ENCODE assay signal across 17 cellular contexts in the genomic region with DNA sequence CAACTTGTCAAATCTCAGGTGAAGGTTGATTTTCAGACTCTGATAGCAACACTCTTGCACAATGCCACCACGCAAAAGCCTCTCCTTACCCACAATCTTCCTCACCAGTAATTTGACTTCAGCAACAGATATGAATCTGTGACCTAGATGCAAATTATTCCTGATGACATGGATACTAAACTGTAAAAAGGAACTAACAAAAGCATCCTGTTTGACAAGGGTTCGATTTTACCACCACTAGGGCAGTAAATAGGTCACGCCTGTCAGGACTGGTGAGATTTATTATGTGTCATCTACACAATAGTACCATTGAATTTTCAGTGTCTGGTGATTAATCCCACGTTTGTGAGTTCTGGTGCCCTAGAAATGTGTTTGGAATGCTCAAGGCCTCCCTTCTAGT.
DNase-seq lines count a peak whose midpoint lies in the region; ATAC-seq lines count a peak whose summit lies in the region.
"Had no signal": no experiment of that assay in that cellular context is flagged by ENCODE, and none has a peak within 500 bp of the region (broad histone marks: within the 10 kb centered on the region; RNA-seq: fewer than 3 reads in every experiment).

No MANE protein-coding gene starts in this region.

- no peak overlapping the region for H3K4me3 Mint-ChIP-seq in activated CD8-positive, alpha-beta memory T cell treated with anti-CD3 and anti-CD28 coated beads, Interleukin-2, amount 10 ng/mL, durations not matched to agents 7 days and 5 days
- H3K4me3 Mint-ChIP-seq: activated CD4-positive, alpha-beta memory T cell treated with anti-CD3 and anti-CD28 coated beads for 36 hours; activated T-helper 17 cell treated with anti-CD3 and anti-CD28 coated beads, Interleukin-2, amount 50 U/mL, for 72 hours; GM23338 had no signal

- H3K27me3 ChIP-seq in SJCRH30, result no peaks in the 10 kb centered on the region

- peak overlapping the region; percentile 90 for H3K27ac ChIP-seq in SJCRH30

- ATAC-seq in HG02588 (IDR thresholded peaks at IDR 0.05; ENCODE audit: unreplicated experiment), result no peak
- ATAC-seq in activated CD8-positive, alpha-beta memory T cell treated with anti-CD3 and anti-CD28 coated beads, Interleukin-2, amount 10 ng/mL, durations not matched to agents 7 days and 5 days, result no peak
- no peak for ATAC-seq in GM19467 (IDR thresholded peaks at IDR 0.05; ENCODE audit: unreplicated experiment)
- ATAC-seq: activated T-helper 17 cell treated with anti-CD3 and anti-CD28 coated beads, Interleukin-2, amount 50 U/mL, for 72 hours; GM23338 had no signal

- no peaks in the 10 kb centered on the region for H3K36me3 Mint-ChIP-seq in activated CD8-positive, alpha-beta memory T cell treated with anti-CD3 and anti-CD28 coated beads, Interleukin-2, amount 10 ng/mL, durations not matched to agents 7 days and 5 days
- H3K36me3 Mint-ChIP-seq: activated CD4-positive, alpha-beta memory T cell treated with anti-CD3 and anti-CD28 coated beads for 36 hours had no signal

- no peak overlapping the region for H3K4me3 ChIP-seq in SJCRH30
- H3K4me3 ChIP-seq: GM23338 had no signal

- no peaks in the 10 kb centered on the region for H3K4me1 Mint-ChIP-seq in activated CD8-positive, alpha-beta memory T cell treated with anti-CD3 and anti-CD28 coated beads, Interleukin-2, amount 10 ng/mL, durations not matched to agents 7 days and 5 days
- H3K4me1 Mint-ChIP-seq: activated T-helper 17 cell treated with anti-CD3 and anti-CD28 coated beads, Interleukin-2, amount 50 U/mL, for 72 hours had no signal

- H3K9me3 Mint-ChIP-seq in activated CD8-positive, alpha-beta memory T cell treated with anti-CD3 and anti-CD28 coated beads, Interleukin-2, amount 10 ng/mL, durations not matched to agents 7 days and 5 days (ENCODE audit: low read depth), result no peaks in the 10 kb centered on the region
- H3K9me3 Mint-ChIP-seq: activated CD4-positive, alpha-beta memory T cell treated with anti-CD3 and anti-CD28 coated beads for 36 hours; activated T-helper 17 cell treated with anti-CD3 and anti-CD28 coated beads, Interleukin-2, amount 50 U/mL, for 72 hours; GM23338 had no signal

- peaks cover 4% of the 10 kb centered on the region for H3K9me3 ChIP-seq in SJCRH30 (replicated peaks)

- no peaks in the 10 kb centered on the region for H3K36me3 ChIP-seq in SJCRH30

- peak; percentile 5 for DNase-seq in COLO668 (lab: John Stamatoyannopoulos, UW; ENCODE audit: unreplicated experiment)
- peak; percentile 34 for DNase-seq in KBM-7
- DNase-seq in SJCRH30, result peak in 1 of 2 experiments; percentile 75
- DNase-seq in medulla oblongata (ENCODE audit: extremely low spot score), result peak; percentile 23
- DNase-seq in activated CD8-positive, alpha-beta memory T cell treated with anti-CD3 and anti-CD28 coated beads, Interleukin-2, amount 10 ng/mL, durations not matched to agents 7 days and 5 days, result no peak
- DNase-seq in UCSD-AML1 (lab: John Stamatoyannopoulos, UW; ENCODE audit: unreplicated experiment), result no peak
- DNase-seq: activated CD4-positive, alpha-beta memory T cell treated with anti-CD3 and anti-CD28 coated beads for 36 hours; AML-193; amygdala; cortex of kidney; DND-41; NCI-H1092; NCI-H446 had no signal

- H3K27ac Mint-ChIP-seq in activated CD8-positive, alpha-beta memory T cell treated with anti-CD3 and anti-CD28 coated beads, Interleukin-2, amount 10 ng/mL, durations not matched to agents 7 days and 5 days, result no peak overlapping the region
- H3K27ac Mint-ChIP-seq: activated CD4-positive, alpha-beta memory T cell treated with anti-CD3 and anti-CD28 coated beads for 36 hours; activated T-helper 17 cell treated with anti-CD3 and anti-CD28 coated beads, Interleukin-2, amount 50 U/mL, for 72 hours; GM23338 had no signal

- peaks cover 37% of the 10 kb centered on the region for H3K4me1 ChIP-seq in SJCRH30

- in situ Hi-C loops in KBM-7 (cut with MboI; ENCODE audit: low pct_unique_long_range_greater_than_20kb, low sequenced_read_pairs), result no loop called here

- no peaks in the 10 kb centered on the region for H3K27me3 Mint-ChIP-seq in activated CD8-positive, alpha-beta memory T cell treated with anti-CD3 and anti-CD28 coated beads, Interleukin-2, amount 10 ng/mL, durations not matched to agents 7 days and 5 days
- H3K27me3 Mint-ChIP-seq: activated T-helper 17 cell treated with anti-CD3 and anti-CD28 coated beads, Interleukin-2, amount 50 U/mL, for 72 hours had no signal

- CTCF ChIA-PET in activated CD8-positive, alpha-beta memory T cell treated with anti-CD3 and anti-CD28 coated beads, Interleukin-2, amount 10 ng/mL, durations not matched to agents 7 days and 5 days (lab: Charles Lee), result no interaction called here

Comparison
In these comparisons a context has a peak if more than half of its experiments do, and no peak if none do; other contexts are left out.
1. DNase-seq: peak in COLO668 (single experiment), KBM-7 (single experiment) and medulla oblongata (single experiment); none in activated CD8-positive, alpha-beta memory T cell treated with anti-CD3 and anti-CD28 coated beads, Interleukin-2, amount 10 ng/mL, durations not matched to agents 7 days and 5 days (single experiment) and UCSD-AML1 (single experiment).